Comparison of ENCODE assay signal across 2 cellular contexts in genomic region chr7:102988631-102989030, GRCh38.
TF ChIP-seq lines count a peak whose summit lies in the region.

No MANE protein-coding gene starts in this region.

TF ChIP-seq in A549, 52 proteins besides CTCF, POLR2A, EP300 and RAD21 (continued from another document):
- TF ChIP-seq, protein P1, sequence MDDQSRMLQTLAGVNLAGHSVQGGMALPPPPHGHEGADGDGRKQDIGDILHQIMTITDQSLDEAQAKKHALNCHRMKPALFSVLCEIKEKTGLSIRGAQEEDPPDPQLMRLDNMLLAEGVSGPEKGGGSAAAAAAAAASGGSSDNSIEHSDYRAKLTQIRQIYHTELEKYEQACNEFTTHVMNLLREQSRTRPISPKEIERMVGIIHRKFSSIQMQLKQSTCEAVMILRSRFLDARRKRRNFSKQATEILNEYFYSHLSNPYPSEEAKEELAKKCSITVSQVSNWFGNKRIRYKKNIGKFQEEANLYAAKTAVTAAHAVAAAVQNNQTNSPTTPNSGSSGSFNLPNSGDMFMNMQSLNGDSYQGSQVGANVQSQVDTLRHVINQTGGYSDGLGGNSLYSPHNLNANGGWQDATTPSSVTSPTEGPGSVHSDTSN (IDR thresholded peaks at IDR 0.05): no peak
- TF ChIP-seq, protein P2, sequence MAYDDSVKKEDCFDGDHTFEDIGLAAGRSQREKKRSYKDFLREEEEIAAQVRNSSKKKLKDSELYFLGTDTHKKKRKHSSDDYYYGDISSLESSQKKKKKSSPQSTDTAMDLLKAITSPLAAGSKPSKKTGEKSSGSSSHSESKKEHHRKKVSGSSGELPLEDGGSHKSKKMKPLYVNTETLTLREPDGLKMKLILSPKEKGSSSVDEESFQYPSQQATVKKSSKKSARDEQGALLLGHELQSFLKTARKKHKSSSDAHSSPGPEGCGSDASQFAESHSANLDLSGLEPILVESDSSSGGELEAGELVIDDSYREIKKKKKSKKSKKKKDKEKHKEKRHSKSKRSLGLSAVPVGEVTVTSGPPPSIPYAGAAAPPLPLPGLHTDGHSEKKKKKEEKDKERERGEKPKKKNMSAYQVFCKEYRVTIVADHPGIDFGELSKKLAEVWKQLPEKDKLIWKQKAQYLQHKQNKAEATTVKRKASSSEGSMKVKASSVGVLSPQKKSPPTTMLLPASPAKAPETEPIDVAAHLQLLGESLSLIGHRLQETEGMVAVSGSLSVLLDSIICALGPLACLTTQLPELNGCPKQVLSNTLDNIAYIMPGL (CRISPR knock-in tag; IDR thresholded peaks at IDR 0.05; ENCODE audit: borderline replicate concordance): no peak

TF ChIP-seq in IMR-90, 13 proteins besides CTCF, POLR2A, EP300 and RAD21 (continued from another document):
- TF ChIP-seq ELK1 (IDR thresholded peaks at IDR 0.05; ENCODE audit: borderline replicate concordance, low read depth, low read length): no peak
- no peak for TF ChIP-seq MAZ (IDR thresholded peaks at IDR 0.05; ENCODE audit: borderline replicate concordance, low read depth, low read length)
- no peak for TF ChIP-seq BHLHE40 (IDR thresholded peaks at IDR 0.05; ENCODE audit: low read depth, low read length)
- TF ChIP-seq RCOR1 (IDR thresholded peaks at IDR 0.05; ENCODE audit: insufficient replicate concordance, low read length): no peak
- no peak for TF ChIP-seq CHD1 (IDR thresholded peaks at IDR 0.05; ENCODE audit: low read depth, low read length)
